14 cellular contexts compared by ENCODE assay signal in the genomic region with DNA sequence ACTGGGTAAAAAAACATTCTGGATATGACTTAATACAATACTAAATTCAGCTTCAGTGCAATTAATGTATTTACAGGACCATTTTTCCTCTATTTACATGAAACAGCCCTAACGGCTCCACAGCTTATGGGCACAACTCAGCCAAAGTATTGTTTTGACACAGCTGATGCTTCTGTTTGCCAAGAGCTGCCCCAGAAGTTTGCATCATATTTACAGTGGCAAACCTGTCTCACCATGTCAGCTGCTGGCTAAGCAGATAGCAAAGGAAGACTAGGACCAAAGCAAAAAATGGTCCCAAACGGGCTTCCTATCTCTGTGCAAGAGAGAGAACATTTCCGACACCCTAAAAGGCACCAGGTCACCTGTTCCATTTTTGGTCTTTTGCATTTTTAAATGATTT.
DNase-seq lines count a peak whose midpoint lies in the region; ATAC-seq and TF ChIP-seq lines count a peak whose summit lies in the region.
"Had no signal": no experiment of that assay in that cellular context is flagged by ENCODE, and none has a peak within 500 bp of the region (broad histone marks: within the 10 kb centered on the region; RNA-seq: fewer than 3 reads in every experiment).

No MANE protein-coding gene starts in this region.

- H3K27ac ChIP-seq in esophagus muscularis mucosa (replicated peaks in 1 of 4) (peak overlapping the region in 3 of 4 donors; percentile 73 to 84 (median 78)), tibial nerve (peak overlapping the region; percentile 19 to 85 (median 50))
- H3K27ac ChIP-seq: GM23248 had no signal

- H3K4me1 ChIP-seq in esophagus muscularis mucosa (peaks cover 3 to 51% (median 48%) of the 10 kb centered on the region in 4 donors), tibial nerve (peaks cover 0 to 51% (median 2%) of the 10 kb centered on the region in 4 donors)
- H3K4me1 ChIP-seq: Caco-2 had no signal

- no peak for TF ChIP-seq POLR2A in esophagus muscularis mucosa (IDR thresholded peaks at IDR 0.05; ENCODE audit: low read depth)
- no peak for TF ChIP-seq POLR2A in tibial nerve (IDR thresholded peaks at IDR 0.05)
- TF ChIP-seq POLR2A in GM18505 (IDR thresholded peaks at IDR 0.05; ENCODE audit: borderline replicate concordance, extremely low read depth, insufficient read depth, insufficient read length): no peak

- peak; percentile 14 for DNase-seq in NCI-H510A treated with DMSO at 0.1 percent for 48 hours (lab: John Stamatoyannopoulos, UW)
- DNase-seq in NCI-H510A (lab: John Stamatoyannopoulos, UW): no peak
- peak; percentile 54 for DNase-seq in NCI-H748 (lab: John Stamatoyannopoulos, UW; ENCODE audit: unreplicated experiment)
- DNase-seq in esophagus muscularis mucosa (ENCODE audit: extremely low spot score): no peak
- DNase-seq in tibial nerve (ENCODE audit: low spot score in 2 of 2): no peak
- DNase-seq in dedifferentiated amniotic fluid mesenchymal stem cell (ENCODE audit: extremely low spot score): no peak
- DNase-seq in cortex of kidney (lab: John Stamatoyannopoulos, UW): no peak
- DNase-seq: Caco-2; CD8-positive, alpha-beta T cell; GM23248; H9; IMR-90; KBM-7 had no signal

- H3K4me3 ChIP-seq in esophagus muscularis mucosa (no peak overlapping the region), tibial nerve (no peak overlapping the region)
- H3K4me3 ChIP-seq: GM23248 had no signal

- no peak for TF ChIP-seq EP300 in esophagus muscularis mucosa (IDR thresholded peaks at IDR 0.05)
- no peak for TF ChIP-seq EP300 in tibial nerve (IDR thresholded peaks at IDR 0.05)

- H3K9me3 ChIP-seq in esophagus muscularis mucosa: no peaks in the 10 kb centered on the region
- H3K9me3 ChIP-seq in tibial nerve: no peaks in the 10 kb centered on the region
- H3K9me3 ChIP-seq: Caco-2 had no signal

- H3K36me3 ChIP-seq in esophagus muscularis mucosa (peaks cover 0 to 87% (median 16%) of the 10 kb centered on the region in 4 donors), tibial nerve (peaks cover 0 to 14% (median 0%) of the 10 kb centered on the region in 3 donors)

- ATAC-seq in GM18505 (IDR thresholded peaks at IDR 0.05; ENCODE audit: unreplicated experiment): no peak
- ATAC-seq: CD8-positive, alpha-beta T cell had no signal

- H3K27me3 ChIP-seq in esophagus muscularis mucosa (no peaks in the 10 kb centered on the region), tibial nerve (no peaks in the 10 kb centered on the region)

- 70% methylated on average over 3 of the region's 3 CpGs for WGBS in esophagus muscularis mucosa
- 77 to 79% methylated on average over 3 of the region's 3 CpGs for WGBS in tibial nerve, 2 donors

- no peak for TF ChIP-seq CTCF in esophagus muscularis mucosa (IDR thresholded peaks at IDR 0.05)
- TF ChIP-seq CTCF in tibial nerve (IDR thresholded peaks at IDR 0.05): no peak

- intact Hi-C loops in esophagus muscularis mucosa (cut with DNase I): no loop called here

Comparison
In these comparisons a context has a peak if more than half of its experiments do, and no peak if none do; other contexts are left out.
1. DNase-seq: peak in NCI-H510A treated with DMSO at 0.1 percent for 48 hours (single experiment) and NCI-H748 (single experiment); none in NCI-H510A (single experiment), esophagus muscularis mucosa (single experiment), tibial nerve (0 of 2), dedifferentiated amniotic fluid mesenchymal stem cell (single experiment) and cortex of kidney (single experiment).